In genomic region chr3:178971614-178972013, GRCh38 we compare ENCODE assay signal across 18 cellular contexts.
A peak's percentile ranks its signal among the peaks of the same experiment; 100 is the strongest.
DNase-seq lines count a peak whose midpoint lies in the region; ATAC-seq and TF ChIP-seq lines count a peak whose summit lies in the region.
"Had no signal": no experiment of that assay in that cellular context is flagged by ENCODE, and none has a peak within 500 bp of the region (broad histone marks: within the 10 kb centered on the region; RNA-seq: fewer than 3 reads in every experiment).

No MANE protein-coding gene starts in this region.

- TF ChIP-seq POLR2A in IMR-90 (IDR thresholded peaks at IDR 0.05; ENCODE audit: low read depth, low read length): no peak

- no peak overlapping the region for H3K56ac ChIP-seq in IMR-90 (ENCODE audit: extremely low read depth, insufficient read depth, low read length)

- no peak overlapping the region for H2BK20ac ChIP-seq in IMR-90 (ENCODE audit: low read depth, low read length)

- H3K9me3 Mint-ChIP-seq in T-cell: peaks cover 4 to 12% (median 11%) of the 10 kb centered on the region in 3 donors

- H3K27ac ChIP-seq in IMR-90 (ENCODE audit: insufficient read depth, low read length): no peak overlapping the region
- H3K27ac ChIP-seq: colonic mucosa, Peyer's patch had no signal

- no peaks in the 10 kb centered on the region for H3K9me1 ChIP-seq in IMR-90 (ENCODE audit: insufficient read depth, low read length)

- no peaks in the 10 kb centered on the region for H3K79me1 ChIP-seq in IMR-90 (ENCODE audit: low read depth in 1 of 2, low read length in 2 of 2)

- POLR2A ChIA-PET in IMR-90 (lab: Charles Lee; ENCODE audit: unreplicated experiment) (no interaction called here), T-cell (lab: Charles Lee) (no interaction called here)

- H3K4me3 ChIP-seq in GM12865 (ENCODE audit: low read depth, low read length) (no peak overlapping the region), IMR-90 (ENCODE audit: insufficient read depth, low read depth, low read length) (no peak overlapping the region), adipocyte (ENCODE audit: low read length) (no peak overlapping the region), kidney epithelial cell (ENCODE audit: low read depth, low read length) (no peak overlapping the region)
- H3K4me3 ChIP-seq: colonic mucosa, Peyer's patch had no signal

- H3K14ac ChIP-seq in IMR-90 (replicated peaks; ENCODE audit: low read depth, low read length): no peak overlapping the region

- H2BK120ac ChIP-seq in IMR-90 (ENCODE audit: low read depth, low read length): no peak overlapping the region

- H3K9ac ChIP-seq in IMR-90 (ENCODE audit: low read depth, low read length): no peak overlapping the region
- H3K9ac ChIP-seq in adipocyte (ENCODE audit: low read length): no peak overlapping the region

- H3K23ac ChIP-seq in IMR-90 (ENCODE audit: low read depth, low read length): no peak overlapping the region

- 40% methylated on average over 1 of the region's 1 CpG; no CpG with 5 or more reads in 1 of the 2 experiments for WGBS in IMR-90 (ENCODE audit: extremely low coverage in 2 of 2, insufficient read length in 1 of 2), 2 experiments

- no peaks in the 10 kb centered on the region for H3K27me3 Mint-ChIP-seq in T-cell
- H3K27me3 Mint-ChIP-seq: IgD-negative memory B cell; stimulated activated memory B cell treated with anti-CD40 and anti-IgM and Interleukin-4, amounts not matched to agents 10 μg/mL and 1 μg/mL and 100 μg/mL, for 72 hours had no signal

- H3K4me3 Mint-ChIP-seq in T-cell: no peak overlapping the region
- H3K4me3 Mint-ChIP-seq: IgD-negative memory B cell; stimulated activated memory B cell treated with anti-CD40 and anti-IgM and Interleukin-4, amounts not matched to agents 10 μg/mL and 1 μg/mL and 100 μg/mL, for 72 hours had no signal

- H2AFZ ChIP-seq in IMR-90 (replicated peaks; ENCODE audit: low read length, poor library complexity): no peak overlapping the region

- ATAC-seq in IMR-90 (ENCODE audit: low read depth) (peak; percentile 11; the same call in 1 of the 2 replicates), HG03439 (IDR thresholded peaks at IDR 0.05; ENCODE audit: unreplicated experiment) (no peak), T-cell (replicated peaks in 1 of 4) (no peak)
- ATAC-seq: left colon; stimulated activated memory B cell treated with anti-CD40 and anti-IgM and Interleukin-4, amounts not matched to agents 10 μg/mL and 1 μg/mL and 100 μg/mL, for 72 hours had no signal

- no peaks in the 10 kb centered on the region for H3K4me1 ChIP-seq in IMR-90 (ENCODE audit: control insufficient read depth, insufficient read depth, low read length)
- peaks cover 9% of the 10 kb centered on the region for H3K4me1 ChIP-seq in adipocyte (ENCODE audit: control insufficient read depth, insufficient read depth, low read length)
- H3K4me1 ChIP-seq: colonic mucosa had no signal

- H3K36me3 Mint-ChIP-seq in T-cell: peaks cover 21% of the 10 kb centered on the region

- H3K27me3 ChIP-seq in IMR-90 (ENCODE audit: control insufficient read depth, insufficient read depth, low read length) (no peaks in the 10 kb centered on the region; the same call in 1 of the 2 replicates), adipocyte (replicated peaks; ENCODE audit: control insufficient read depth, insufficient read depth, low read length) (no peaks in the 10 kb centered on the region), kidney epithelial cell (ENCODE audit: control insufficient read depth, insufficient read depth, low read length) (no peaks in the 10 kb centered on the region)
- H3K27me3 ChIP-seq: colonic mucosa, Peyer's patch had no signal

- no peak overlapping the region for H3K27ac Mint-ChIP-seq in T-cell
- H3K27ac Mint-ChIP-seq: IgD-negative memory B cell; stimulated activated memory B cell treated with anti-CD40 and anti-IgM and Interleukin-4, amounts not matched to agents 10 μg/mL and 1 μg/mL and 100 μg/mL, for 72 hours had no signal

- H3K4me1 Mint-ChIP-seq in T-cell: peaks cover 10 to 11% (median 10%) of the 10 kb centered on the region in 3 donors

- no peak overlapping the region for H2BK5ac ChIP-seq in IMR-90 (ENCODE audit: low read depth, low read length, poor library complexity, severe bottlenecking)

- no peak for TF ChIP-seq RAD21 in IMR-90 (IDR thresholded peaks at IDR 0.05; ENCODE audit: low read length)

- no peak overlapping the region for H3K4ac ChIP-seq in IMR-90 (ENCODE audit: low read depth, low read length)

- no peak overlapping the region for H3K18ac ChIP-seq in IMR-90 (ENCODE audit: low read depth, low read length)

- intact Hi-C loops in IMR-90 (cut with micrococcal nuclease): no loop called here

- H3K9me3 ChIP-seq in IMR-90 (ENCODE audit: control insufficient read depth, insufficient read depth, low read length) (no peaks in the 10 kb centered on the region), adipocyte (ENCODE audit: control insufficient read depth, low read length) (peaks cover 9% of the 10 kb centered on the region)
- H3K9me3 ChIP-seq: colonic mucosa, Peyer's patch had no signal

- no peak overlapping the region for H4K8ac ChIP-seq in IMR-90 (ENCODE audit: low read depth in 2 of 2, low read length in 2 of 2)

- no peak overlapping the region for H2AK5ac ChIP-seq in IMR-90 (ENCODE audit: low read depth, low read length)

- dilution Hi-C loops in IMR-90 (cut with HindIII; ENCODE audit: low sequenced_read_pairs, unreplicated experiment): no loop called here

- CTCF ChIA-PET in IMR-90 (lab: Yijun Ruan, JAX): no interaction called here
- CTCF ChIA-PET in T-cell (lab: Charles Lee): no interaction called here

- in situ Hi-C loops in IMR-90 (cut with MboI; ENCODE audit: low sequenced_read_pairs): no loop called here

- H2BK15ac ChIP-seq in IMR-90 (ENCODE audit: low read depth, low read length): no peak overlapping the region

- H4K20me1 ChIP-seq in IMR-90 (ENCODE audit: insufficient read depth, low read length): no peaks in the 10 kb centered on the region

- TF ChIP-seq CTCF in GM12865 (IDR thresholded peaks at IDR 0.05; ENCODE audit: insufficient read depth, low read depth, low read length, missing control alignments) (no peak), IMR-90 (conservative IDR thresholded peaks at IDR 0.05; ENCODE audit: low read depth, low read length) (no peak), kidney epithelial cell (IDR thresholded peaks at IDR 0.05; ENCODE audit: insufficient read depth, low read length, poor library complexity, severe bottlenecking) (no peak)

- H2AK9ac ChIP-seq in IMR-90 (replicated peaks; ENCODE audit: low read depth, low read length, poor library complexity): no peak overlapping the region

- H3K36me3 ChIP-seq in IMR-90 (ENCODE audit: control insufficient read depth, insufficient read depth, low read length): no peaks in the 10 kb centered on the region
- no peaks in the 10 kb centered on the region for H3K36me3 ChIP-seq in adipocyte (ENCODE audit: control insufficient read depth, insufficient read depth, low read length, severe bottlenecking)
- H3K36me3 ChIP-seq in kidney epithelial cell (ENCODE audit: control insufficient read depth, insufficient read depth, low read length): no peaks in the 10 kb centered on the region
- H3K36me3 ChIP-seq: colonic mucosa, Peyer's patch had no signal

- BruUV-seq in IMR-90 (replicated peaks; lab: Mats Ljungman, UMichigan): no TSS peak

- H4K5ac ChIP-seq in IMR-90 (ENCODE audit: low read depth, low read length): no peak overlapping the region

- no peak overlapping the region for H4K91ac ChIP-seq in IMR-90 (ENCODE audit: insufficient read depth, low read depth, low read length)

- peak; percentile 5 for DNase-seq in GM12865 (ENCODE audit: low read depth)
- peak; percentile 18 for DNase-seq in IMR-90
- DNase-seq in adipocyte (ENCODE audit: low read depth): peak; percentile 12
- DNase-seq in kidney epithelial cell (ENCODE audit: low read depth): peak; percentile 21
- DNase-seq in activated gamma-delta T cell treated with Interleukin-2 at 50 U/mL for 16 hours: no peak
- DNase-seq in T-cell: no peak
- no peak for DNase-seq in activated T-cell treated with anti-CD3 and anti-CD28 coated beads, Interleukin-2, amount 50 U/mL, for 1 hour
- DNase-seq: activated naive CD4-positive, alpha-beta T cell treated with Interleukin-2 at 50 U/mL for 16 hours; AML-193; colonic mucosa; left colon; NCI-H1694; NCI-H524; Peyer's patch; stimulated activated CD4-positive, alpha-beta T cell treated with anti-CD3 and anti-CD28 coated beads, Interleukin-15, amount 100 ng/mL, for 24 hours had no signal

- H3K4me2 ChIP-seq in IMR-90 (ENCODE audit: low read depth, low read length): no peak overlapping the region

TF ChIP-seq in IMR-90, 13 proteins besides CTCF, POLR2A, EP300 and RAD21:
- TF ChIP-seq MAFK (IDR thresholded peaks at IDR 0.05; ENCODE audit: low read depth, low read length): no peak
- TF ChIP-seq CEBPB (IDR thresholded peaks at IDR 0.05; ENCODE audit: low read depth, low read length): peak; percentile 37; the same call in 1 of the 2 replicates
- no peak for TF ChIP-seq USF2 (IDR thresholded peaks at IDR 0.05; ENCODE audit: low read depth, low read length)
- no peak for TF ChIP-seq SMC3 (IDR thresholded peaks at IDR 0.05; ENCODE audit: low read depth, low read length)
- TF ChIP-seq BHLHE40 (IDR thresholded peaks at IDR 0.05; ENCODE audit: low read depth, low read length): no peak

Comparison
In these comparisons a context has a peak if more than half of its experiments do, and no peak if none do; other contexts are left out.
1. DNase-seq: peak in GM12865 (single experiment), IMR-90 (single experiment), adipocyte (single experiment) and kidney epithelial cell (single experiment); none in activated gamma-delta T cell treated with Interleukin-2 at 50 U/mL for 16 hours (single experiment), T-cell (0 of 34) and activated T-cell treated with anti-CD3 and anti-CD28 coated beads, Interleukin-2, amount 50 U/mL, for 1 hour (single experiment).